ENCODE assay signal across 7 cellular contexts in genomic region chr11:83070044-83070877, GRCh38. TPM values are rescaled to one million over a fixed set of nuclear protein-coding genes. Genes with fewer than 3 reads are reported as not detected.
DNase-seq lines count a peak whose midpoint lies in the region; ATAC-seq, FAIRE-seq and TF ChIP-seq lines count a peak whose summit lies in the region.

No MANE protein-coding gene starts in this region.

- H3K4me1 ChIP-seq in psoas muscle = peaks cover 47% of the 10 kb centered on the region

- H3K27ac ChIP-seq in psoas muscle = peak overlapping the region; percentile 90

- TF ChIP-seq CTCF in psoas muscle (IDR thresholded peaks at IDR 0.05) = no peak

- H3K9me3 ChIP-seq in psoas muscle = no peaks in the 10 kb centered on the region

- TF ChIP-seq POLR2A in GM12892 (IDR thresholded peaks at IDR 0.05; ENCODE audit: low read depth, low read length) = no peak

- peak overlapping the region; percentile 68 for H3K4me3 ChIP-seq in psoas muscle

- ATAC-seq in psoas muscle (no peak), HG02588 (IDR thresholded peaks at IDR 0.05; ENCODE audit: unreplicated experiment) (no peak), HG03159 (IDR thresholded peaks at IDR 0.05; ENCODE audit: unreplicated experiment) (no peak)

- no peaks in the 10 kb centered on the region for H3K27me3 ChIP-seq in psoas muscle (ENCODE audit: insufficient read depth in 3 of 3, low read length in 2 of 3)

- 8 to 10% (median 8%) methylated on average over 7 of the region's 7 CpGs for WGBS in psoas muscle, 3 donors

- FAIRE-seq in GM12892 (lab: Jason Lieb, UNC) = peak; percentile 67

- DNase-seq in GM12892 (ENCODE audit: insufficient read length) (no peak), RPMI7951 (ENCODE audit: low read depth) (peak; percentile 67), fibroblast of peridontal ligament (ENCODE audit: extremely low read depth) (peak; percentile 89), psoas muscle (no peak), NCI-H128 (lab: John Stamatoyannopoulos, UW; ENCODE audit: unreplicated experiment) (no peak)

- intact Hi-C loops in psoas muscle (cut with DNase I) = loop anchor here (2.0 to 10.0 kb wide), 7 partner anchors 35 to 168 kb away; partner anchors contain the start of genes DDIAS (in 2 of the 2), PRCP (in 2 of the 2), ANKRD42 (in 1 of the 2) and PCF11 (in 1 of the 2)

- peaks cover 0 to 22% of the 10 kb centered on the region in 2 donors for H3K36me3 ChIP-seq in psoas muscle (ENCODE audit: insufficient read depth in 1 of 2, low read depth in 1 of 2)

RNA-seq across cellular contexts. Expression of gene RAB30, which starts 1.4 kb away (rescaled TPM):
- 14.6 TPM for polyA plus RNA-seq in GM12892 (2012; ENCODE audit: missing spikeins)
- total RNA-seq in RPMI7951 (2014; rRNA removed; shearing (Covaris generic)) = 15.9 and 16.0 TPM in 2 replicates
- 10 to 100 TPM; 15.2 to 89.7 (median 37.6) TPM for total RNA-seq in psoas muscle
- 10 to 100 TPM in 2 of 3 donors, 1 to 10 TPM in 1; 3.4 to 21.5 (median 13.7) TPM for polyA plus RNA-seq in psoas muscle

Comparison
In these comparisons a context has a peak if more than half of its experiments do, and no peak if none do; other contexts are left out.
1. DNase-seq: peak in RPMI7951 (single experiment) and fibroblast of peridontal ligament (single experiment); none in GM12892 (single experiment), psoas muscle (0 of 2) and NCI-H128 (single experiment).